Comparison of ENCODE assay signal across 7 cellular contexts in the genomic region with DNA sequence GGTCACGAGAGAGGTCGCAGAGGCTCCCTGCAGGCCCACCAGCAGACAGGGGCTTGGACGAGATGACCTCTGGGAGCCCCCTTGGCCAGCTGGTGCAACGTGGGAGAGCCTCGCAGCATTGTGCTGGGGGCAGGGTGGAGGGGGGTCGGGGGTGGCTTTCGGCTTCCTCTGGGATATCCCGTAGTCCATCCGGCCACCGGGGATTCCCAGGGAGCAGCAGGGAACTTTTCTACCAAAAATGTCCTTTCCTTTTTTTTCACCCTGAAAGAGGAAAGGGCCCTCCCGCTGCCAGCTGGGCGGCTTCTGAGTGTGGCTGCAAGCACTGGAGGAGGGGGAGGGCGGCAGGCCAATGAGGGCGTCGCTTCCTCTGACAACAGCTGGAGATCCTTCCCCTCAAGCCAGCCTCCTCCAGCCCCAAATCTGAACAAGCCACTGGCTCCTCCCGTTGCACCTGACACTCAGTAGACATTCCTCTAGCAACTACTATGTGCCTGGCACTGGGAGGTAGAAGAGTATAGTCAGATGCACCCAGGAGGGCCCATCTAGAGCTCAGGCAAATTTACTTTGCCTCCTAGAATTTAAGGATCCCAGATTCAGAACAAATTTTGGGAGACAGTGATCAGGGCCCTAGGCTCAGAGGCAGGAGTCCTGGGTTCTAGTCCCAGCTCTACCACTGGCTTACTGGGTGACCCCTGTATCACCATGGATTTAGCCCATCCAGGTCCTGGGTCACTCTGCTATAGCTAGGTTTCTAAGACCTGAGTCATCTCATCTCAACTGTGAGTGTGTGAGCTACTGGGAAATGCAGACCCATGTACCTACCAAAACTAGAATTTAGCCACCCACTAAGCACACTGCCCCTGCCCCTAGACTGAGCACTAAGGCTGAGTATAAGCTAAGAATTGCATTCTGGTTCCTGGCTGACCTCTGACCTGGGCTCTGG. TPM values are rescaled to one million over a fixed set of nuclear protein-coding genes. Genes with fewer than 3 reads are reported as not detected.
DNase-seq lines count a peak whose midpoint lies in the region; ATAC-seq, FAIRE-seq and TF ChIP-seq lines count a peak whose summit lies in the region.

No MANE protein-coding gene starts in this region.

- peak; percentile 64 for FAIRE-seq in keratinocyte (lab: Jason Lieb, UNC)

- H3K4me3 ChIP-seq in keratinocyte (ENCODE audit: control insufficient read depth in 2 of 3, extremely low read depth in 1 of 3, insufficient read depth in 2 of 3, low read depth in 1 of 3, low read length in 3 of 3): peak overlapping the region in 1 of 3 experiments; percentile 22

- H3K36me3 Mint-ChIP-seq in T-helper 1 cell treated with Interleukin-12 subunit alpha and Interleukin-12 subunit beta and Interleukin-4 antibody, amounts not matched to agents 30 μg/mL and 1 μg/mL, for 36 hours (ENCODE audit: low read depth): peaks cover 29% of the 10 kb centered on the region

- H3K4me1 Mint-ChIP-seq in T-helper 1 cell treated with Interleukin-12 subunit alpha and Interleukin-12 subunit beta and Interleukin-4 antibody, amounts not matched to agents 30 μg/mL and 1 μg/mL, for 36 hours (ENCODE audit: low read depth): peaks cover 49% of the 10 kb centered on the region

- peak; percentile 57 for DNase-seq in GM19238 (ENCODE audit: insufficient read length, low spot score)
- peak; percentile 28 for DNase-seq in cerebellum (ENCODE audit: low spot score)
- peak; percentile 61 for DNase-seq in keratinocyte (ENCODE audit: low read depth, low spot score)
- DNase-seq in stimulated activated CD8-positive, alpha-beta memory T cell treated with anti-CD3 and anti-CD28 coated beads, Interleukin-4, amount 100 ng/mL, for 48 hours: peak; percentile 50
- DNase-seq in cortex of kidney (lab: John Stamatoyannopoulos, UW): no peak

- peak overlapping the region; percentile 38 for H3K9ac ChIP-seq in keratinocyte (ENCODE audit: control insufficient read depth, extremely low read depth, insufficient read depth, low read length)

- peak; percentile 52 for ATAC-seq in HG03342 (IDR thresholded peaks at IDR 0.05; ENCODE audit: unreplicated experiment)

- no peak for TF ChIP-seq CTCF in keratinocyte (optimal IDR thresholded peaks at IDR 0.05 in 1 of 3, IDR thresholded peaks at IDR 0.05 in 1 of 3, conservative IDR thresholded peaks at IDR 0.05 in 1 of 3; ENCODE audit: extremely low read depth in 1 of 3, insufficient read depth in 2 of 3, low read length in 3 of 3)

- peak overlapping the region; percentile 36 for H3K27ac Mint-ChIP-seq in T-helper 1 cell treated with Interleukin-12 subunit alpha and Interleukin-12 subunit beta and Interleukin-4 antibody, amounts not matched to agents 30 μg/mL and 1 μg/mL, for 36 hours

- H3K36me3 ChIP-seq in keratinocyte (ENCODE audit: control insufficient read depth in 2 of 2, extremely low read depth in 1 of 2, insufficient read depth in 2 of 2, low read length in 2 of 2): peaks cover 6 to 8% of the 10 kb centered on the region in 2 experiments

- no peaks in the 10 kb centered on the region for H3K27me3 ChIP-seq in keratinocyte (ENCODE audit: control insufficient read depth, extremely low read depth, insufficient read depth, low read length)

- peaks cover 13% of the 10 kb centered on the region for H3K79me2 ChIP-seq in keratinocyte (ENCODE audit: control insufficient read depth, insufficient read depth, low read length)

- dilution Hi-C loops in keratinocyte (cut with MboI; ENCODE audit: extremely low pct_ligation_motif_present, low sequenced_read_pairs): no loop called here

- H3K27ac ChIP-seq in keratinocyte (ENCODE audit: control insufficient read depth, insufficient read depth, low read length): peak overlapping the region; percentile 30

- peak overlapping the region; percentile 93 for H3K4me3 Mint-ChIP-seq in T-helper 1 cell treated with Interleukin-12 subunit alpha and Interleukin-12 subunit beta and Interleukin-4 antibody, amounts not matched to agents 30 μg/mL and 1 μg/mL, for 36 hours

- no peaks in the 10 kb centered on the region for H4K20me1 ChIP-seq in keratinocyte (ENCODE audit: control insufficient read depth, extremely low read depth, insufficient read depth, low read length)

- H3K9me3 ChIP-seq in keratinocyte (ENCODE audit: control insufficient read depth, low read depth, low read length): no peaks in the 10 kb centered on the region

- peaks cover 5% of the 10 kb centered on the region for H3K9me1 ChIP-seq in keratinocyte (ENCODE audit: control insufficient read depth, extremely low read depth, insufficient read depth, low read length)

- H2AFZ ChIP-seq in keratinocyte (ENCODE audit: control insufficient read depth, low read length): no peak overlapping the region

- no peaks in the 10 kb centered on the region for H3K27me3 Mint-ChIP-seq in T-helper 1 cell treated with Interleukin-12 subunit alpha and Interleukin-12 subunit beta and Interleukin-4 antibody, amounts not matched to agents 30 μg/mL and 1 μg/mL, for 36 hours (ENCODE audit: low read depth)

- H3K4me1 ChIP-seq in keratinocyte (ENCODE audit: control insufficient read depth, extremely low read depth, insufficient read depth, low read length): peaks cover 58% of the 10 kb centered on the region

- H3K4me2 ChIP-seq in keratinocyte (ENCODE audit: control insufficient read depth, extremely low read depth, insufficient read depth, low read depth, low read length): peak overlapping the region; percentile 52

- no peaks in the 10 kb centered on the region for H3K9me3 Mint-ChIP-seq in T-helper 1 cell treated with Interleukin-12 subunit alpha and Interleukin-12 subunit beta and Interleukin-4 antibody, amounts not matched to agents 30 μg/mL and 1 μg/mL, for 36 hours

RNA-seq across cellular contexts. Expression of a gene that starts 2.7 kb away (rescaled TPM):
- 5.2 TPM for total RNA-seq in cerebellum
- 15.8 to 25.6 TPM (median 18.4 TPM) in 3 replicates for polyA plus RNA-seq in keratinocyte
- polyA plus RNA-seq in keratinocyte (2011; ENCODE audit: low read depth): 2.3 TPM
- polyA plus RNA-seq in keratinocyte (2011; cell fraction: cytosol; rRNA removed): 14.1 and 16.2 TPM in 2 replicates
- 29.3 and 31.6 TPM in 2 replicates for polyA plus RNA-seq in keratinocyte (2011; cell fraction: nucleus; rRNA removed)
- 8.8 and 9.9 TPM in 2 replicates for polyA plus RNA-seq in keratinocyte (2012; ENCODE audit: low replicate concordance)
- 11.1 to 19.1 TPM (median 17.9 TPM) in 3 replicates for polyA minus RNA-seq in keratinocyte
- 11.9 TPM for polyA minus RNA-seq in keratinocyte (2011; cell fraction: cytosol; rRNA and poly(A)+ RNA removed)
- polyA minus RNA-seq in keratinocyte (2011; cell fraction: nucleus; rRNA and poly(A)+ RNA removed): 9.6 and 12.9 TPM in 2 replicates

RNA-seq across cellular contexts. Expression of a gene that starts 9.9 kb away (rescaled TPM):
- 23.3 TPM for total RNA-seq in cerebellum
- 45.1 to 59.9 TPM (median 55.7 TPM) in 3 replicates for polyA plus RNA-seq in keratinocyte
- polyA plus RNA-seq in keratinocyte (2011; ENCODE audit: low read depth): 28.2 TPM
- polyA plus RNA-seq in keratinocyte (2011; cell fraction: cytosol; rRNA removed): 43.1 and 43.5 TPM in 2 replicates
- polyA plus RNA-seq in keratinocyte (2011; cell fraction: nucleus; rRNA removed): 203 and 210 TPM in 2 replicates
- 25.6 and 43.8 TPM in 2 replicates for polyA plus RNA-seq in keratinocyte (2012; ENCODE audit: low replicate concordance)
- polyA minus RNA-seq in keratinocyte: 42.2 to 74.8 TPM (median 56.8 TPM) in 3 replicates
- polyA minus RNA-seq in keratinocyte (2011; cell fraction: cytosol; rRNA and poly(A)+ RNA removed): 24.7 TPM
- 43.5 and 69.2 TPM in 2 replicates for polyA minus RNA-seq in keratinocyte (2011; cell fraction: nucleus; rRNA and poly(A)+ RNA removed)

RNA-seq across cellular contexts. Expression of a gene that starts 54.2 kb away (rescaled TPM):
- total RNA-seq in cerebellum: 32.7 TPM
- polyA plus RNA-seq in keratinocyte: 41.4 to 55.6 TPM (median 53.6 TPM) in 3 replicates
- 58.7 TPM for polyA plus RNA-seq in keratinocyte (2011; ENCODE audit: low read depth)
- polyA plus RNA-seq in keratinocyte (2011; cell fraction: cytosol; rRNA removed): 55.4 and 76.8 TPM in 2 replicates
- 34.8 and 36.7 TPM in 2 replicates for polyA plus RNA-seq in keratinocyte (2011; cell fraction: nucleus; rRNA removed)
- polyA plus RNA-seq in keratinocyte (2012; ENCODE audit: low replicate concordance): 24.8 and 32.5 TPM in 2 replicates
- polyA minus RNA-seq in keratinocyte: 12.2 to 38.8 TPM (median 26.5 TPM) in 3 replicates
- 17.8 TPM for polyA minus RNA-seq in keratinocyte (2011; cell fraction: cytosol; rRNA and poly(A)+ RNA removed)
- polyA minus RNA-seq in keratinocyte (2011; cell fraction: nucleus; rRNA and poly(A)+ RNA removed): 8.7 and 20.9 TPM in 2 replicates

RNA-seq across cellular contexts. Expression of a gene that starts 57.7 kb away (rescaled TPM):
- not detected for total RNA-seq in cerebellum
- polyA plus RNA-seq in keratinocyte: not detected in 3 replicates
- polyA plus RNA-seq in keratinocyte (2011; ENCODE audit: low read depth): not detected
- polyA plus RNA-seq in keratinocyte (2011; cell fraction: cytosol; rRNA removed): not detected in 2 replicates
- 0.15 TPM in 1 of 2 replicates, not detected in the other for polyA plus RNA-seq in keratinocyte (2011; cell fraction: nucleus; rRNA removed)
- polyA plus RNA-seq in keratinocyte (2012; ENCODE audit: low replicate concordance): 0.37 TPM in 1 of 2 replicates, not detected in the other
- polyA minus RNA-seq in keratinocyte: not detected in 3 replicates
- not detected for polyA minus RNA-seq in keratinocyte (2011; cell fraction: cytosol; rRNA and poly(A)+ RNA removed)
- not detected in 2 replicates for polyA minus RNA-seq in keratinocyte (2011; cell fraction: nucleus; rRNA and poly(A)+ RNA removed)
